ENCODE assay signal across 21 cellular contexts in genomic region chr15:42363487-42363886, GRCh38.
"Had no signal": no experiment of that assay in that cellular context is flagged by ENCODE, and none has a peak within 500 bp of the region (broad histone marks: within the 10 kb centered on the region; RNA-seq: fewer than 3 reads in every experiment).

No MANE protein-coding gene starts in this region.

- H3K4me3 ChIP-seq: hepatocyte, lower lobe of right lung, neural progenitor cell, tibial nerve had no signal

- H3K9me3 Mint-ChIP-seq: activated naive CD8-positive, alpha-beta T cell treated with anti-CD3 and anti-CD28 coated beads for 36 hours; activated T-cell treated with anti-CD3 and anti-CD28 coated beads, Interleukin-2, amount 50 U/mL, for 4 hours; activated T-helper 2 cell treated with anti-CD3 and anti-CD28 coated beads, Interferon-gamma antibody, Interleukin-2, Interleukin-4, amounts not matched to agents 10 μg/mL and 5 μg/mL and 100 μg/mL, durations not matched to agents 14 hours and 24 hours and 36 hours; naive thymus-derived CD8-positive, alpha-beta T cell; neural progenitor cell; stimulated activated naive CD8-positive, alpha-beta T cell treated with anti-CD3 and anti-CD28 coated beads, Interleukin-15, amount 100 ng/mL, for 72 hours had no signal

- H3K4me1 Mint-ChIP-seq: activated naive CD8-positive, alpha-beta T cell treated with anti-CD3 and anti-CD28 coated beads for 36 hours; neural progenitor cell; stimulated activated naive CD8-positive, alpha-beta T cell treated with anti-CD3 and anti-CD28 coated beads, Interleukin-15, amount 100 ng/mL, for 72 hours had no signal

- H3K27me3 ChIP-seq: foreskin keratinocyte, hepatocyte, neural progenitor cell, tibial nerve had no signal

- H3K36me3 ChIP-seq: neural progenitor cell had no signal

- H3K36me3 Mint-ChIP-seq: activated naive CD8-positive, alpha-beta T cell treated with anti-CD3 and anti-CD28 coated beads for 36 hours; neural progenitor cell had no signal

- H3K4me1 ChIP-seq: foreskin keratinocyte, neural progenitor cell, tibial nerve had no signal

- H3K27me3 Mint-ChIP-seq: activated naive CD8-positive, alpha-beta T cell treated with anti-CD3 and anti-CD28 coated beads for 36 hours; naive thymus-derived CD8-positive, alpha-beta T cell; stimulated activated naive CD8-positive, alpha-beta T cell treated with anti-CD3 and anti-CD28 coated beads, Interleukin-15, amount 100 ng/mL, for 72 hours had no signal

- H3K27ac ChIP-seq: foreskin keratinocyte, hepatocyte, lower lobe of right lung, neural progenitor cell, tibial nerve, VCaP had no signal

- ATAC-seq: activated T-cell treated with anti-CD3 and anti-CD28 coated beads, Interleukin-2, amount 50 U/mL, for 4 hours; foreskin keratinocyte; left lobe of liver; lower lobe of right lung; naive thymus-derived CD8-positive, alpha-beta T cell; stimulated activated naive CD8-positive, alpha-beta T cell treated with anti-CD3 and anti-CD28 coated beads, Interleukin-15, amount 100 ng/mL, for 72 hours had no signal

- H3K4me3 Mint-ChIP-seq: activated naive CD8-positive, alpha-beta T cell treated with anti-CD3 and anti-CD28 coated beads for 36 hours; activated T-cell treated with anti-CD3 and anti-CD28 coated beads, Interleukin-2, amount 50 U/mL, for 4 hours; naive thymus-derived CD8-positive, alpha-beta T cell; neural progenitor cell; stimulated activated naive CD8-positive, alpha-beta T cell treated with anti-CD3 and anti-CD28 coated beads, Interleukin-15, amount 100 ng/mL, for 72 hours had no signal

- H3K9me3 ChIP-seq: lower lobe of right lung, tibial nerve had no signal

- H3K27ac Mint-ChIP-seq: activated naive CD8-positive, alpha-beta T cell treated with anti-CD3 and anti-CD28 coated beads for 36 hours; activated T-helper 2 cell treated with anti-CD3 and anti-CD28 coated beads, Interferon-gamma antibody, Interleukin-2, Interleukin-4, amounts not matched to agents 10 μg/mL and 5 μg/mL and 100 μg/mL, durations not matched to agents 14 hours and 24 hours and 36 hours; naive thymus-derived CD8-positive, alpha-beta T cell; neural progenitor cell; stimulated activated naive CD8-positive, alpha-beta T cell treated with anti-CD3 and anti-CD28 coated beads, Interleukin-15, amount 100 ng/mL, for 72 hours had no signal

- DNase-seq: activated CD4-positive, alpha-beta T cell treated with anti-CD3 and anti-CD28 coated beads for 1 hour; activated CD4-positive, alpha-beta T cell treated with anti-CD3 and anti-CD28 coated beads, Interleukin-2, amount 50 U/mL, for 48 hours; activated CD8-positive, alpha-beta memory T cell treated with anti-CD3 and anti-CD28 coated beads, Interleukin-2, amount 50 U/mL, for 48 hours; activated naive CD4-positive, alpha-beta T cell treated with Interleukin-2 at 50 U/mL for 16 hours; activated naive CD8-positive, alpha-beta T cell treated with anti-CD3 and anti-CD28 coated beads for 36 hours; activated T-cell treated with anti-CD3 and anti-CD28 coated beads, Interleukin-2, amount 50 U/mL, for 4 hours; central memory CD4-positive, alpha-beta T cell; dermis blood vessel endothelial cell; effector CD8-positive, alpha-beta T cell; glutamatergic neuron; kidney; lower lobe of right lung; naive thymus-derived CD8-positive, alpha-beta T cell; stimulated activated naive CD8-positive, alpha-beta T cell treated with anti-CD3 and anti-CD28 coated beads, Interleukin-15, amount 100 ng/mL, for 72 hours had no signal
